In genomic region chr19:38514812-38515633, GRCh38 we compare ENCODE assay signal across 1 cellular context.
TF ChIP-seq lines count a peak whose summit lies in the region.

No MANE protein-coding gene starts in this region.

TF ChIP-seq in HepG2, 621 proteins besides CTCF, POLR2A, EP300 and RAD21 (continued from another document and continues in another):
- TF ChIP-seq ZFP91 (CRISPR knock-in tag; IDR thresholded peaks at IDR 0.05; ENCODE audit: borderline replicate concordance), result peak; percentile 38; the same call in 1 of the 2 replicates
- TF ChIP-seq ZNF496 (CRISPR knock-in tag; IDR thresholded peaks at IDR 0.05; ENCODE audit: insufficient replicate concordance), result no peak
- no peak for TF ChIP-seq SNAI1 (CRISPR knock-in tag; IDR thresholded peaks at IDR 0.05; ENCODE audit: borderline replicate concordance)
- peak; percentile 46 for TF ChIP-seq TEAD3 (CRISPR knock-in tag; optimal IDR thresholded peaks at IDR 0.05; ENCODE audit: borderline replicate concordance)
- TF ChIP-seq ARID4A (CRISPR knock-in tag; IDR thresholded peaks at IDR 0.05; ENCODE audit: borderline replicate concordance), result 0 out of 2 replicates have a peak, but pooled peaks have one; percentile 25
- peak; percentile 38; the same call in 1 of the 2 replicates for TF ChIP-seq ERF (CRISPR knock-in tag; IDR thresholded peaks at IDR 0.05)
- TF ChIP-seq ATF7-NPFF (CRISPR knock-in tag; IDR thresholded peaks at IDR 0.05; ENCODE audit: low read depth), result no peak
- peak; percentile 95; the same call in 1 of the 2 replicates for TF ChIP-seq PCBP1 (IDR thresholded peaks at IDR 0.05; ENCODE audit: borderline replicate concordance, low read depth, low read length)
- TF ChIP-seq AFF4 (CRISPR knock-in tag; IDR thresholded peaks at IDR 0.05), result no peak
- no peak for TF ChIP-seq KDM6A (CRISPR knock-in tag; IDR thresholded peaks at IDR 0.05; ENCODE audit: low read depth)
- no peak for TF ChIP-seq ZNF513 (CRISPR knock-in tag; conservative IDR thresholded peaks at IDR 0.05)
- peak; percentile 49; the same call in 1 of the 2 replicates for TF ChIP-seq ZNF770 (CRISPR knock-in tag; IDR thresholded peaks at IDR 0.05)
- TF ChIP-seq ZNF619 (CRISPR knock-in tag; IDR thresholded peaks at IDR 0.05), result no peak
- TF ChIP-seq THAP9 (CRISPR knock-in tag; IDR thresholded peaks at IDR 0.05; ENCODE audit: borderline replicate concordance), result no peak
- peak; percentile 63 to 71; a peak in 3 of 4 replicates for TF ChIP-seq HMGXB4 (CRISPR knock-in tag; IDR thresholded peaks at IDR 0.05; ENCODE audit: borderline replicate concordance in 1 of 2, low read depth in 1 of 2)
- TF ChIP-seq IRF2 (CRISPR knock-in tag; IDR thresholded peaks at IDR 0.05), result no peak
- TF ChIP-seq ZNF569 (CRISPR knock-in tag; IDR thresholded peaks at IDR 0.05; ENCODE audit: borderline replicate concordance), result no peak
- TF ChIP-seq ZNF460 (CRISPR knock-in tag; IDR thresholded peaks at IDR 0.05; ENCODE audit: borderline replicate concordance), result 0 out of 2 replicates have a peak, but pooled peaks have one; percentile 46
- TF ChIP-seq TP53 (CRISPR knock-in tag; conservative IDR thresholded peaks at IDR 0.05), result no peak
- TF ChIP-seq TFDP1 (CRISPR knock-in tag; IDR thresholded peaks at IDR 0.05; ENCODE audit: borderline replicate concordance), result peak; percentile 35; the same call in 1 of the 2 replicates
- TF ChIP-seq STAG1 (CRISPR knock-in tag; IDR thresholded peaks at IDR 0.05), result peak; percentile 93
- TF ChIP-seq ZNF558 (CRISPR knock-in tag; IDR thresholded peaks at IDR 0.05; ENCODE audit: borderline replicate concordance), result no peak
- no peak for TF ChIP-seq ZNF468 (CRISPR knock-in tag; IDR thresholded peaks at IDR 0.05)
- TF ChIP-seq RFXANK (CRISPR knock-in tag; IDR thresholded peaks at IDR 0.05), result no peak
- no peak for TF ChIP-seq MAF1 (CRISPR knock-in tag; IDR thresholded peaks at IDR 0.05; ENCODE audit: borderline replicate concordance)
- no peak for TF ChIP-seq ZBTB10 (CRISPR knock-in tag; IDR thresholded peaks at IDR 0.05; ENCODE audit: borderline replicate concordance)
- TF ChIP-seq KDM4B (CRISPR knock-in tag; IDR thresholded peaks at IDR 0.05), result 0 out of 2 replicates have a peak, but pooled peaks have one; percentile 59
- TF ChIP-seq SMC3 (IDR thresholded peaks at IDR 0.05; ENCODE audit: low read length), result peak; percentile 22; the same call in 1 of the 2 replicates
